ENCODE assay signal across 22 cellular contexts in genomic region chr6:158037771-158038170, GRCh38. TPM values are rescaled to one million over a fixed set of nuclear protein-coding genes. Genes with fewer than 3 reads are reported as not detected.
A peak's percentile ranks its signal among the peaks of the same experiment; 100 is the strongest.
DNase-seq lines count a peak whose midpoint lies in the region; ATAC-seq and TF ChIP-seq lines count a peak whose summit lies in the region.
"Had no signal": no experiment of that assay in that cellular context is flagged by ENCODE, and none has a peak within 500 bp of the region (broad histone marks: within the 10 kb centered on the region; RNA-seq: fewer than 3 reads in every experiment).

No MANE protein-coding gene starts in this region.

- H3K9me3 Mint-ChIP-seq in osteocyte (ENCODE audit: unreplicated experiment), result no peaks in the 10 kb centered on the region

- H3K36me3 Mint-ChIP-seq in T-helper 17 cell (ENCODE audit: low read depth) (peaks cover 7% of the 10 kb centered on the region), osteocyte (ENCODE audit: unreplicated experiment) (peaks cover 42% of the 10 kb centered on the region)

- H3K27ac Mint-ChIP-seq in T-helper 17 cell (peak overlapping the region; percentile 63), osteocyte (ENCODE audit: unreplicated experiment) (peak overlapping the region; percentile 38)
- H3K27ac Mint-ChIP-seq: CD4-positive, CD25-positive, alpha-beta regulatory T cell had no signal

- H3K9me3 ChIP-seq in AG04450 (ENCODE audit: control insufficient read depth, insufficient read depth, low read length) (no peaks in the 10 kb centered on the region; the same call in 1 of the 2 replicates), T-helper 17 cell (ENCODE audit: control insufficient read depth, low read length, poor library complexity, severe bottlenecking) (no peaks in the 10 kb centered on the region), left ventricle myocardium inferior (replicated peaks) (no peaks in the 10 kb centered on the region)
- H3K9me3 ChIP-seq: esophagus muscularis mucosa, gastroesophageal sphincter, neutrophil, suprapubic skin had no signal

- intact Hi-C loops in left ventricle myocardium inferior (cut with micrococcal nuclease), result no loop called here

- peaks cover 67% of the 10 kb centered on the region for H3K4me1 ChIP-seq in left ventricle myocardium inferior

- POLR2A ChIA-PET in AG04450 (lab: Yijun Ruan, JAX), result no interaction called here

- TF ChIP-seq CTCF in AG04450 (IDR thresholded peaks at IDR 0.05; ENCODE audit: low read depth, low read length) (no peak), left ventricle myocardium inferior (IDR thresholded peaks at IDR 0.05; ENCODE audit: borderline replicate concordance) (no peak), osteocyte (IDR thresholded peaks at IDR 0.05) (no peak)

- CTCF ChIA-PET in AG04450 (lab: Charles Lee), result no interaction called here

- DNase-seq in AG04450 (ENCODE audit: low read depth, low spot score), result no peak
- no peak for DNase-seq in T-helper 17 cell
- DNase-seq in left ventricle myocardium inferior, result peak; percentile 21
- no peak for DNase-seq in osteocyte (ENCODE audit: extremely low spot score, unreplicated experiment)
- DNase-seq in SIG-M5 treated with dmso at 0.1 percent for 504 hours (lab: John Stamatoyannopoulos, UW; ENCODE audit: unreplicated experiment), result no peak
- DNase-seq in DMS 273 (lab: John Stamatoyannopoulos, UW; ENCODE audit: unreplicated experiment), result no peak
- no peak for DNase-seq in HT-29 (ENCODE audit: low spot score)
- DNase-seq: activated CD4-positive, alpha-beta T cell treated with anti-CD3 and anti-CD28 coated beads for 4 hours; caudate nucleus; CD4-positive, CD25-positive, alpha-beta regulatory T cell; effector CD8-positive, alpha-beta T cell; GDM1; NCI-H146; NCI-H2171; NCI-H524 treated with DMSO at 0.1 percent for 48 hours; stimulated activated CD4-positive, alpha-beta T cell treated with anti-CD3 and anti-CD28 coated beads, Interleukin-15, amount 100 ng/mL, for 24 hours had no signal

- H3K4me1 Mint-ChIP-seq in T-helper 17 cell (peaks cover 21% of the 10 kb centered on the region), osteocyte (ENCODE audit: unreplicated experiment) (peaks cover 86% of the 10 kb centered on the region)

- no peaks in the 10 kb centered on the region for H3K27me3 ChIP-seq in AG04450 (ENCODE audit: control insufficient read depth, insufficient read depth, low read length)
- H3K27me3 ChIP-seq in left ventricle myocardium inferior (ENCODE audit: low read depth), result no peaks in the 10 kb centered on the region
- H3K27me3 ChIP-seq: esophagus muscularis mucosa, gastroesophageal sphincter, neutrophil, suprapubic skin had no signal

- peak overlapping the region; percentile 39 for H3K27ac ChIP-seq in AG04450 (ENCODE audit: low read depth, low read length)
- H3K27ac ChIP-seq in left ventricle myocardium inferior (replicated peaks), result peak overlapping the region; percentile 64
- H3K27ac ChIP-seq: esophagus muscularis mucosa, neutrophil, suprapubic skin had no signal

- H3K36me3 ChIP-seq in left ventricle myocardium inferior, result peaks cover 4% of the 10 kb centered on the region
- H3K36me3 ChIP-seq: suprapubic skin had no signal

- no peak overlapping the region for H3K4me3 ChIP-seq in AG04450 (ENCODE audit: low read depth, low read length)
- H3K4me3 ChIP-seq in left ventricle myocardium inferior, result no peak overlapping the region
- H3K4me3 ChIP-seq: esophagus muscularis mucosa, gastroesophageal sphincter, K562, suprapubic skin had no signal

- H3K4me3 Mint-ChIP-seq in T-helper 17 cell, result no peak overlapping the region
- H3K4me3 Mint-ChIP-seq in osteocyte (ENCODE audit: unreplicated experiment), result no peak overlapping the region
- H3K4me3 Mint-ChIP-seq: CD4-positive, CD25-positive, alpha-beta regulatory T cell had no signal

- ATAC-seq in T-helper 17 cell (no peak), GM18858 (IDR thresholded peaks at IDR 0.05; ENCODE audit: unreplicated experiment) (no peak)
- ATAC-seq: gastroesophageal sphincter, K562 had no signal

- H3K27me3 Mint-ChIP-seq in T-helper 17 cell, result no peaks in the 10 kb centered on the region
- H3K27me3 Mint-ChIP-seq in osteocyte (ENCODE audit: unreplicated experiment), result no peaks in the 10 kb centered on the region
- H3K27me3 Mint-ChIP-seq: CD4-positive, CD25-positive, alpha-beta regulatory T cell had no signal

RNA-seq across cellular contexts. Expression of gene SYNJ2, which starts 56.1 kb away (rescaled TPM):
- 38.1 and 40.8 TPM in 2 replicates for polyA plus RNA-seq in AG04450 (2011; rRNA removed)
- 63.6 and 78.2 TPM in 2 replicates for polyA minus RNA-seq in AG04450 (2011; rRNA and poly(A)+ RNA removed)
- total RNA-seq in T-helper 17 cell, result 10 to 100 TPM; 43.6 to 45.0 TPM
- total RNA-seq in left ventricle myocardium inferior, result 12.3 TPM
- 94.5 and 95.4 TPM in 2 replicates for total RNA-seq in osteocyte
- 26.9 and 27.5 TPM in 2 replicates for total RNA-seq in HT-29 (2014; rRNA removed; shearing (Covaris generic))
